ENCODE assay signal across 2 cellular contexts in genomic region chr13:29959086-29959485, GRCh38.
TF ChIP-seq lines count a peak whose summit lies in the region.

No MANE protein-coding gene starts in this region.

TF ChIP-seq in SK-N-SH, 30 proteins besides CTCF, POLR2A, EP300 and RAD21 (continued from another document):
- TF ChIP-seq REST (IDR thresholded peaks at IDR 0.05; ENCODE audit: low read depth, low read length): peak; percentile 62; the same call in 1 of the 2 replicates
- no peak for TF ChIP-seq NRF1 (IDR thresholded peaks at IDR 0.05; ENCODE audit: low read depth, low read length)
- TF ChIP-seq IRF3 (IDR thresholded peaks at IDR 0.05; ENCODE audit: low read depth, low read length): no peak
- TF ChIP-seq RXRA (IDR thresholded peaks at IDR 0.05; ENCODE audit: borderline replicate concordance, low read depth): no peak

TF ChIP-seq in SK-N-SH treated with all-trans-retinoic acid at 6 μM for 48 hours, 23 proteins besides CTCF, POLR2A, EP300 and RAD21 (continued from another document):
- TF ChIP-seq CREB5 (CRISPR knock-in tag; IDR thresholded peaks at IDR 0.05; ENCODE audit: low read depth) (no peak), CSDC2 (CRISPR knock-in tag; IDR thresholded peaks at IDR 0.05) (no peak), ISL1 (CRISPR knock-in tag; IDR thresholded peaks at IDR 0.05) (no peak), POU6F1 (CRISPR knock-in tag; IDR thresholded peaks at IDR 0.05; ENCODE audit: borderline replicate concordance, low read depth) (no peak)
